Comparison of ENCODE assay signal across 8 cellular contexts in the genomic region with DNA sequence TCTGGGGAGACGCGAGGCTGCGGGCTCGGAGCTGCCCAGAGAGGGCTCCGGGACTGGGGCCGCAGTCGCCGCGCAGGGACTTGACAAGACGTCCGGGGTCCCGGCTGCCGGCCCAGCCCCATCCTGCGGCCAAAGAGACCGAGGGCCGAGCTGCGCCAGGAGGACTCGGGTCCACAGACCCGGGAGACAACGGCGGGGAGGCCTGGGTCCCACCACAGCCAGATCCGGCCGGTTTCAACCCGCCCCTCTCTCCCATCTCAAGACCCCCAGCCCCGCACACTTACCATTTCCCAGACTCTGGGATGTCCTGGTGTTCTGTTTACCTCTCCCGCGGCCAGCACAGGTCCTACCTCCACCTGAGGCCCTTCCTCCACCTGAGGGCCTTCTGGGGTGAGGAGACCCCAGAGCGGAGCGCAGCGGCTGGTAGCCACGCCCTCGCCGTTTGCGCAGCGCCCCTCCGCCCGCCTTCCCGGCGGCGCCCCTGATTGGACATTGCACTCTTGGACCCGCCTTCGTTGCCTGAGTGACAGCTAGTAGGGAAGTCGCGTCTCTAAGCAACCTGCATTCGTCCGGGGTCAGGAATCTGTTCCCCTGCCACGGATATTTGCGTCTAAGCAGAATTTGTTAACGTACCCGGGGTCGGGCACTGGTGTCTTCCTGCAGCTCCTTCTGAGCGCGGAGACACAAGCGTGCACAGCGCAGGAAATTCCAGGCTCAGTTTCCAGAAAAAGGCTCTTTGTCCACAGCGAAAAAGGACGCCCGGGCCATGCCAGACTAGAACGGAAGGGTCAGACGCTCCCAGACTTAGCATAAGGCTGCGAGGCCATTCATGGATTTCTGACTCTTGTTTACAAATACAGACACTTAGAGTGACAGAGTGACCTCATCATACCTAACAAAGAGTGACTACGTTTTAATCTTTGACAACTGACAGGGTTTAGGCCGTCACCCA. TPM values are rescaled to one million over a fixed set of nuclear protein-coding genes. Genes with fewer than 3 reads are reported as not detected.
A peak's percentile ranks its signal among the peaks of the same experiment; 100 is the strongest.
DNase-seq lines count a peak whose midpoint lies in the region; ATAC-seq and TF ChIP-seq lines count a peak whose summit lies in the region.

Gene ZNF709, minus strand, starts transcription at position 446 of the 952 bp plus-strand sequence. Its CDS starts 159 bp downstream, at position 287.

- no peaks in the 10 kb centered on the region for H3K36me3 ChIP-seq in brain microvascular endothelial cell (replicated peaks)
- no peaks in the 10 kb centered on the region for H3K36me3 ChIP-seq in iPS DF 6.9 (ENCODE audit: control insufficient read depth, insufficient read depth, low read length)
- H3K36me3 ChIP-seq in sigmoid colon: no peaks in the 10 kb centered on the region

- H3K27me3 ChIP-seq in brain microvascular endothelial cell (replicated peaks) (no peaks in the 10 kb centered on the region), iPS DF 6.9 (ENCODE audit: control insufficient read depth, insufficient read depth, low read length) (no peaks in the 10 kb centered on the region), sigmoid colon (no peaks in the 10 kb centered on the region)

- WGBS in iPS DF 6.9 (ENCODE audit: insufficient coverage, insufficient read length): no CpG with 5 or more reads among the region's 63 CpGs
- 1% methylated on average over 63 of the region's 63 CpGs for WGBS in sigmoid colon, 2 donors

- intact Hi-C loops in sigmoid colon (cut with DNase I): loop anchor here (2.0 kb wide), 2 partner anchors 42 to 66 kb away; partner anchors contain the start of gene ZNF564

- TF ChIP-seq EP300 in sigmoid colon (IDR thresholded peaks at IDR 0.05): no peak

- ATAC-seq in HG02840 (IDR thresholded peaks at IDR 0.05; ENCODE audit: low FRiP score, unreplicated experiment): peak; percentile 91
- no peak for ATAC-seq in GM18519 (IDR thresholded peaks at IDR 0.05; ENCODE audit: low FRiP score, unreplicated experiment)

- H3K4me1 ChIP-seq in iPS DF 6.9 (ENCODE audit: control insufficient read depth, insufficient read depth, low read length) (no peaks in the 10 kb centered on the region), sigmoid colon (peaks cover 0 to 22% (median 9%) of the 10 kb centered on the region in 4 donors)

- in situ Hi-C loops in GM13977 (cut with MboI; ENCODE audit: low pct_unique_long_range_greater_than_20kb, low sequenced_read_pairs, unreplicated experiment) (no loop called here), brain microvascular endothelial cell (cut with HindIII; ENCODE audit: low pct_ligation_motif_present, low sequenced_read_pairs) (no loop called here)

- TF ChIP-seq POLR2A in sigmoid colon (IDR thresholded peaks at IDR 0.05): peak in 1 of 2 donors; percentile 56

- no peaks in the 10 kb centered on the region; the same call in 1 of the 2 replicates for H3K9me3 ChIP-seq in iPS DF 6.9 (ENCODE audit: control insufficient read depth, insufficient read depth, low read length)
- H3K9me3 ChIP-seq in sigmoid colon: no peaks in the 10 kb centered on the region

- H3K27ac ChIP-seq in brain microvascular endothelial cell (peak within 1 kb of the TSS; percentile 5), iPS DF 6.9 (ENCODE audit: low read length) (no peak within 1 kb of the TSS), sigmoid colon (peak within 1 kb of the TSS; percentile 70 to 88 (median 80))

- no peak for TF ChIP-seq CTCF in GM13977 (IDR thresholded peaks at IDR 0.05; ENCODE audit: extremely low read depth, insufficient read depth, missing control alignments)
- TF ChIP-seq CTCF in brain microvascular endothelial cell (IDR thresholded peaks at IDR 0.05; ENCODE audit: low read depth, low read length, missing control alignments): no peak
- TF ChIP-seq CTCF in sigmoid colon (IDR thresholded peaks at IDR 0.05): no peak

- DNase-seq in GM13977 (ENCODE audit: low spot score) (peak; percentile 93), NCI-H1930 (lab: John Stamatoyannopoulos, UW) (peak; percentile 79 to 84), UCSD-AML1 (lab: John Stamatoyannopoulos, UW; ENCODE audit: unreplicated experiment) (peak; percentile 88), brain microvascular endothelial cell (peak; percentile 80), iPS DF 6.9 (ENCODE audit: low read depth, low spot score) (peak; percentile 84), sigmoid colon (peak; percentile 94)

- peak within 1 kb of the TSS; percentile 99 for H3K4me3 ChIP-seq in brain microvascular endothelial cell (ENCODE audit: low read depth, low read length)
- peak within 1 kb of the TSS; percentile 73; the same call in 1 of the 2 replicates for H3K4me3 ChIP-seq in iPS DF 6.9 (ENCODE audit: low read length)
- H3K4me3 ChIP-seq in sigmoid colon: peak within 1 kb of the TSS; percentile 78 to 97 (median 83)

RNA-seq across cellular contexts. Expression of gene ZNF709, which starts in this region (rescaled TPM):
- total RNA-seq in sigmoid colon: 1 to 10 TPM; 2.4 to 8.3 (median 3.5) TPM
- 1 to 10 TPM in 1 of 3 donors, under 1 TPM in 2; 0.46 to 1.2 (median 0.60) TPM for polyA plus RNA-seq in sigmoid colon
